Comparison of ENCODE assay signal across 9 cellular contexts in genomic region chr19:39993605-39994004, GRCh38. TPM values are rescaled to one million over a fixed set of nuclear protein-coding genes. Genes with fewer than 3 reads are reported as not detected.
"Had no signal": no experiment of that assay in that cellular context is flagged by ENCODE, and none has a peak within 500 bp of the region (broad histone marks: within the 10 kb centered on the region; RNA-seq: fewer than 3 reads in every experiment).

No MANE protein-coding gene starts in this region.

- FAIRE-seq: HepG2, HTR-8/SVneo had no signal

- H3K9ac ChIP-seq: KMS-11 had no signal

- H3K27ac ChIP-seq: HL-60, KMS-11 had no signal

- ATAC-seq: HepG2 had no signal

- H3K4me2 ChIP-seq: KMS-11 had no signal

- DNase-seq: IMR-90, Karpas-422, Kasumi-1, KG1 had no signal

RNA-seq across cellular contexts. Expression of gene ZNF546, which starts 3.3 kb away (rescaled TPM):
- total RNA-seq: HT-29 had no signal
